Comparison of ENCODE assay signal across 9 cellular contexts in the genomic region with DNA sequence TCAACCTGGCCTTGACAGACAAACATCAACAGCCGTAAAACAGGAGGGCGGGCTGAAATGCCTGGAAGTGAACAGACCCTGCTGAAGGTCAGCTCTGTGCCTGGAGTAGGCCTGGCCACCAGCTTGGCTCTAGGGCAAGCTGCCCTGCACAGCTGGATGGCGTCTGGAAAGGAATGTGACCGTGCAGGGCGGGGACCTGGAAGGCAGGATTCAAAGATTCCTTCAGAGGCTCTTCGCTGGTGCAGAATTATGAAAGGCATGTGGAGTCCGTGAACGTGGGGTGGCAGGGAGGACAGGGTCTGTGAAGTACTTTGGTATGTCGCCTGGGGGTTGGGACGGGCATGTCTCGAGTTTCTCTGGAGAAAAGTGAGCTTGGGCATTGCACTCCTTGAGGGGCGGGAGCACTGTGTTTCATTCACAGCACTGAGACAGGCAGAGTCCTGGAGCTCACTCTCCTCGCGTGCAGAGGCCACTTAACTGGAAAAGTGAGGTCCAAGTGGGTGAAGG. TPM values are rescaled to one million over a fixed set of nuclear protein-coding genes. Genes with fewer than 3 reads are reported as not detected.
DNase-seq lines count a peak whose midpoint lies in the region; ATAC-seq and TF ChIP-seq lines count a peak whose summit lies in the region.
"Had no signal": no experiment of that assay in that cellular context is flagged by ENCODE, and none has a peak within 500 bp of the region (broad histone marks: within the 10 kb centered on the region; RNA-seq: fewer than 3 reads in every experiment).

No MANE protein-coding gene starts in this region.

- no peak for TF ChIP-seq CTCF in CD4-positive, alpha-beta T cell (IDR thresholded peaks at IDR 0.05)
- no peak for TF ChIP-seq CTCF in colonic mucosa (IDR thresholded peaks at IDR 0.05)

- POLR2A ChIA-PET in CD4-positive, alpha-beta T cell (lab: Charles Lee) = interaction anchor here (0.7 to 17.7 kb wide), 9 partner anchors 9 to 670 kb away, joined by 3 to 767 read pairs (median 5); a partner anchor contains a TSS

- H3K36me3 ChIP-seq in colonic mucosa (no peaks in the 10 kb centered on the region), muscle layer of colon (ENCODE audit: insufficient read depth, low read length) (peaks cover 23% of the 10 kb centered on the region)

- H3K4me1 ChIP-seq in colonic mucosa (peaks cover 35% of the 10 kb centered on the region), muscle layer of colon (ENCODE audit: insufficient read depth, low read length) (peaks cover 53% of the 10 kb centered on the region)

- no peak for ATAC-seq in CD4-positive, alpha-beta T cell (ENCODE audit: poor library complexity)
- ATAC-seq in HG03571 (IDR thresholded peaks at IDR 0.05; ENCODE audit: unreplicated experiment) = no peak

- intact Hi-C loops in CD4-positive, alpha-beta T cell (cut with DNase I, micrococcal nuclease) = loop anchor here in 1 of 2 experiments (5.0 kb wide), 1 partner anchor 100 kb away; a partner anchor contains a TSS
- intact Hi-C loops in colonic mucosa (cut with DNase I) = no loop called here

- DNase-seq in CD4-positive, alpha-beta T cell = no peak
- DNase-seq in LoVo (ENCODE audit: low spot score) (peak; percentile 74), colonic mucosa (peak; percentile 65), cerebellar nuclear complex (lab: John Stamatoyannopoulos, UW) (no peak), globus pallidus (ENCODE audit: low spot score) (no peak), AML-193 (lab: John Stamatoyannopoulos, UW) (no peak)

- CTCF ChIA-PET in CD4-positive, alpha-beta T cell (lab: Charles Lee) = interaction anchor here (1.1 to 3.9 kb wide), 7 partner anchors 8 to 33 kb away, joined by 3 to 26 read pairs (median 21); a partner anchor contains a TSS

- H3K4me3 ChIP-seq in colonic mucosa (peak overlapping the region; percentile 94), muscle layer of colon (ENCODE audit: low read depth in 1 of 2, low read length in 2 of 2) (peak overlapping the region; percentile 51 to 61)

- no peaks in the 10 kb centered on the region for H3K27me3 Mint-ChIP-seq in CD4-positive, alpha-beta T cell

- H3K4me3 Mint-ChIP-seq in CD4-positive, alpha-beta T cell = peak overlapping the region; percentile 98

- no peaks in the 10 kb centered on the region for H3K9me3 Mint-ChIP-seq in CD4-positive, alpha-beta T cell

- H3K27ac ChIP-seq in CD4-positive, alpha-beta T cell (ENCODE audit: low read depth, low read length) = peak overlapping the region; percentile 95
- H3K27ac ChIP-seq in colonic mucosa = peak overlapping the region; percentile 88
- peak overlapping the region; percentile 91 for H3K27ac ChIP-seq in muscle layer of colon (ENCODE audit: low read depth, low read length)

- H3K4me1 Mint-ChIP-seq in CD4-positive, alpha-beta T cell (ENCODE audit: low read depth) = peaks cover 78% of the 10 kb centered on the region

- no peaks in the 10 kb centered on the region for H3K9me3 ChIP-seq in CD4-positive, alpha-beta T cell (ENCODE audit: control insufficient read depth, low read length)
- H3K9me3 ChIP-seq in colonic mucosa (no peaks in the 10 kb centered on the region), muscle layer of colon (ENCODE audit: low read length) (no peaks in the 10 kb centered on the region)

- H3K9ac ChIP-seq in colonic mucosa (ENCODE audit: low read depth in 2 of 2, low read length in 2 of 2) (peak overlapping the region; percentile 92 to 94), muscle layer of colon (ENCODE audit: low read length) (peak overlapping the region; percentile 56)

- H3K36me3 Mint-ChIP-seq in CD4-positive, alpha-beta T cell (ENCODE audit: low read depth) = peaks cover 65% of the 10 kb centered on the region

- peak overlapping the region; percentile 92 for H3K27ac Mint-ChIP-seq in CD4-positive, alpha-beta T cell

- no peaks in the 10 kb centered on the region for H3K27me3 ChIP-seq in CD4-positive, alpha-beta T cell (ENCODE audit: control insufficient read depth, insufficient read depth, low read length)
- no peaks in the 10 kb centered on the region for H3K27me3 ChIP-seq in colonic mucosa
- no peaks in the 10 kb centered on the region for H3K27me3 ChIP-seq in muscle layer of colon (ENCODE audit: control insufficient read depth in 1 of 2, insufficient read depth in 2 of 2, low read length in 2 of 2)

RNA-seq across cellular contexts. Expression of a gene that starts 1.5 kb away (rescaled TPM):
- 100 to 1,000 TPM; 132 to 139 TPM for total RNA-seq in CD4-positive, alpha-beta T cell
- 10 to 100 TPM; 66.5 to 72.3 TPM for total RNA-seq in colonic mucosa

RNA-seq across cellular contexts. Expression of a gene that starts 32.4 kb away (rescaled TPM):
- 1 to 10 TPM; 6.9 to 9.7 TPM for total RNA-seq in CD4-positive, alpha-beta T cell
- 10 to 100 TPM; 29.3 to 41.6 TPM for total RNA-seq in colonic mucosa

RNA-seq across cellular contexts. Expression of a gene that starts 40.1 kb away (rescaled TPM):
- 100 to 1,000 TPM; 189 to 198 TPM for total RNA-seq in CD4-positive, alpha-beta T cell
- 10 to 100 TPM; 30.6 to 32.8 TPM for total RNA-seq in colonic mucosa

RNA-seq across cellular contexts. Expression of a gene that starts 47.6 kb away (rescaled TPM):
- 10 to 100 TPM; 16.8 to 18.3 TPM for total RNA-seq in CD4-positive, alpha-beta T cell
- 10 to 100 TPM; 18.6 to 36.1 TPM for total RNA-seq in colonic mucosa

RNA-seq across cellular contexts. Expression of a gene that starts 58.8 kb away (rescaled TPM):
- total RNA-seq in CD4-positive, alpha-beta T cell = under 1 TPM; 0.49 to 0.56 TPM
- total RNA-seq in colonic mucosa = not detected
- total RNA-seq: LHCN-M2 had no signal

Comparison
In these comparisons a context has a peak if more than half of its experiments do, and no peak if none do; other contexts are left out.
1. DNase-seq: peak in LoVo (single experiment) and colonic mucosa (single experiment); none in CD4-positive, alpha-beta T cell (0 of 10), cerebellar nuclear complex (0 of 2), globus pallidus (single experiment) and AML-193 (0 of 2).
2. RNA of a gene that starts 40.1 kb away (total RNA-seq): 189 to 198 TPM in CD4-positive, alpha-beta T cell; 30.6 to 32.8 TPM in colonic mucosa; every median in the first group is over 4 times any median in the second.
3. Peak in every context shown above with its lines, with median percentiles within 50 percentile points of each other: H3K27ac ChIP-seq.